Comparison of ENCODE assay signal across 1 cellular context in the genomic region with DNA sequence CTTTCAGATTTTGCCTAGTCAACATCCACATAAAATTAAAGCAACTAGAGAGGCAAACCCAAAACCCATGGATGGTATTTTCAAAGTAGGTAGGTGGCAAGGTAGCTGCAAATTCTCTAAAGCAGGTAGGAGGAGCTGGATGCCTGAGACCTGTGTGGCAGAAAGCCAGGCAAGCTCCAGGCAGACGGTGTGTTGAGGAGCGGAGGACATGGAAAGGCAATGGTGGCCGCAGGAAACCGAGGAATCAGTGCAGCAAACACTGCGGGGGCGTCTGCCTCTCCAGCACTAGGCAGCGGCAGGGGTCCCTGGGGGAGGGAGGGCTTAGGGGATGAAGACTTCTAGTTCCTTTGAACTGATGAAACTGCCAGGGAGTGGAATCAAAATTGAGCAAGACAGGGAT.
TF ChIP-seq lines count a peak whose summit lies in the region.

No MANE protein-coding gene starts in this region.

TF ChIP-seq in K562, 482 proteins besides CTCF, POLR2A, EP300 and RAD21 (continued from another document):
- no peak for TF ChIP-seq CEBPB (tag; IDR thresholded peaks at IDR 0.05)
- 0 out of 2 replicates have a peak, but pooled peaks have one; percentile 27 for TF ChIP-seq POLR2G (IDR thresholded peaks at IDR 0.05; ENCODE audit: low read depth, low read length)
- peak; percentile 25 for TF ChIP-seq RBM22 (IDR thresholded peaks at IDR 0.05; ENCODE audit: low read depth, low read length, poor library complexity, severe bottlenecking)
- no peak for TF ChIP-seq ZNF354B (CRISPR knock-in tag; IDR thresholded peaks at IDR 0.05)
TF ChIP-seq in K562: peak in this region for 2.
